ENCODE assay signal across 24 cellular contexts in the genomic region with DNA sequence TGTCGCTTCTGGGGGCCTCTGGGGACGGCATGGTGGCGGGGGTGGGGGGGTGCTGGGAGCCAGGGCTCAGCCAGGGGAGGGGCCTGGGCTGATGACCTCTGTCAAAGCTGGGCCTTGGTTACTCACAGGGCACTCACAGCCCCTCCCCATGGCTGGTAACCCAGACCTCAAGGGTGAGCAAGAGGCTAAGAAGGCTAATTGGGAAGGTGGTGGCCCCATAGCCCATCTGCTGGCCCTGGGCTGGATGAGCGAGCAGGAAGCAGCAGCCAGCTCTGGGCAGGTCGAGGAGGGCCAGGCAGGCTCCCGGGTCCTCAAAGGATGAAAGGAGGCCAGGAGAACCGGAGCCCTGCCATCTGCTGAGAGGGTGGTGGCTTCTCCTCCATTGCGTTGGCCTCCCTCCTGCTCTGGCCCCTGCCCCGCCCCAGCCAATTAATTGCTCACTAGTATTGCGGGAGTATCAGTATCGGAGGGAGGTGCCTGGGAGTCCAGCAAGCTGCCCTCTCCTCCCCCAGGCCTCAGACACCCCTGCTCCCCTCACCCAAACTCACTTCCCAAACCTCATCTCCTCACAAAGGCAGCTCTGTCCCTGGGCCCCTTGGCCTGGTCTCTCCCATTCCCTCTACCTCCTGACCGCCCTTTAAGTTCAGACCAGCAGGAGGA. TPM values are rescaled to one million over a fixed set of nuclear protein-coding genes. Genes with fewer than 3 reads are reported as not detected.
DNase-seq lines count a peak whose midpoint lies in the region; FAIRE-seq and TF ChIP-seq lines count a peak whose summit lies in the region.
"Had no signal": no experiment of that assay in that cellular context is flagged by ENCODE, and none has a peak within 500 bp of the region (broad histone marks: within the 10 kb centered on the region; RNA-seq: fewer than 3 reads in every experiment).

No MANE protein-coding gene starts in this region.

- H3K27ac Mint-ChIP-seq in mesothelial cell of epicardium: peak overlapping the region; percentile 47
- H3K27ac Mint-ChIP-seq: CD4-positive, alpha-beta T cell had no signal

- FAIRE-seq in GM12892 (lab: Jason Lieb, UNC): no peak
- FAIRE-seq: A204.1, G401.6, H1, HTR-8/SVneo, RCC 7860 had no signal

- TF ChIP-seq POLR2A in GM12892 (IDR thresholded peaks at IDR 0.05; ENCODE audit: low read depth, low read length): no peak

- no peaks in the 10 kb centered on the region for H3K36me3 Mint-ChIP-seq in mesothelial cell of epicardium

- DNase-seq in H7 (peak; percentile 38), SK-MEL-5 (ENCODE audit: low read depth, low spot score) (peak; percentile 27), mesothelial cell of epicardium (ENCODE audit: low spot score in 2 of 2, unreplicated experiment in 2 of 2) (no peak), posterior vena cava (ENCODE audit: low spot score) (peak; percentile 68), nucleus accumbens (lab: John Stamatoyannopoulos, UW) (no peak), GM12892 (ENCODE audit: insufficient read length) (no peak), DMS 273 (lab: John Stamatoyannopoulos, UW; ENCODE audit: unreplicated experiment) (no peak)
- DNase-seq: CD4-positive, alpha-beta T cell; Kasumi-1; NCI-H2029; NCI-H446; NCI-H524 treated with DMSO at 0.1 percent for 48 hours; NCI-H774 had no signal

- in situ Hi-C loops in SK-MEL-5 (cut with HindIII; ENCODE audit: low pct_unique_long_range_greater_than_20kb, low sequenced_read_pairs): no loop called here

- H3K4me3 ChIP-seq in H7 (ENCODE audit: insufficient read depth, low read depth, low read length): no peak overlapping the region
- H3K4me3 ChIP-seq: BLaER1, K562, SJSA1 had no signal

- H3K27me3 Mint-ChIP-seq in mesothelial cell of epicardium (ENCODE audit: low read depth): peaks cover 11% of the 10 kb centered on the region
- H3K27me3 Mint-ChIP-seq: CD4-positive, alpha-beta T cell had no signal

- H3K36me3 ChIP-seq in H7 (replicated peaks; ENCODE audit: control insufficient read depth, insufficient read depth, low read length): no peaks in the 10 kb centered on the region
- H3K36me3 ChIP-seq: BLaER1, SJSA1 had no signal

- TF ChIP-seq CTCF in mesothelial cell of epicardium (IDR thresholded peaks at IDR 0.05; ENCODE audit: unreplicated experiment): no peak

- intact Hi-C loops in posterior vena cava (cut with DNase I): no loop called here

- peaks cover 25% of the 10 kb centered on the region for H3K4me1 Mint-ChIP-seq in mesothelial cell of epicardium

- no peak overlapping the region for H3K4me3 Mint-ChIP-seq in mesothelial cell of epicardium
- H3K4me3 Mint-ChIP-seq: CD4-positive, alpha-beta T cell had no signal

- H3K9me3 Mint-ChIP-seq in mesothelial cell of epicardium: no peaks in the 10 kb centered on the region
- H3K9me3 Mint-ChIP-seq: CD4-positive, alpha-beta T cell had no signal

- H3K27me3 ChIP-seq in H7 (ENCODE audit: control insufficient read depth, insufficient read depth, low read length): no peaks in the 10 kb centered on the region
- H3K27me3 ChIP-seq: BLaER1, SJSA1 had no signal

RNA-seq across cellular contexts. Expression of a gene that starts 1.0 kb away (rescaled TPM):
- total RNA-seq in H7 (2014; rRNA removed; shearing (Covaris generic)): not detected in 2 replicates
- total RNA-seq in SK-MEL-5 (2014; rRNA removed; shearing (Covaris generic)): not detected in 2 replicates
- not detected in 2 replicates for polyA plus RNA-seq in SK-MEL-5 (2015; cell fraction: cytosol; rRNA removed)
- polyA plus RNA-seq in SK-MEL-5 (2015; cell fraction: nucleus; rRNA removed): not detected in 2 replicates
- total RNA-seq in mesothelial cell of epicardium (not detected in 3 replicates), posterior vena cava (not detected)
- polyA plus RNA-seq in GM12892 (2012; ENCODE audit: missing spikeins): not detected
- total RNA-seq: CD4-positive, alpha-beta T cell; H1; K562; M059J; Right ventricle myocardium inferior; SJSA1 had no signal
- polyA plus RNA-seq: AG04450, H1, K562 had no signal

RNA-seq across cellular contexts. Expression of a gene that starts 6.7 kb away (rescaled TPM):
- 0.10 TPM in 1 of 2 replicates, not detected in the other for total RNA-seq in H7 (2014; rRNA removed; shearing (Covaris generic))
- total RNA-seq in SK-MEL-5 (2014; rRNA removed; shearing (Covaris generic)): not detected in 2 replicates
- polyA plus RNA-seq in SK-MEL-5 (2015; cell fraction: cytosol; rRNA removed): 0.11 TPM in 1 of 2 replicates, not detected in the other
- 0.09 and 1.6 TPM in 2 replicates for polyA plus RNA-seq in SK-MEL-5 (2015; cell fraction: nucleus; rRNA removed)
- total RNA-seq in mesothelial cell of epicardium: 0.29 to 1.1 TPM (median 0.72 TPM) in 3 replicates
- 1 to 10 TPM; 1.9 to 2.1 TPM for total RNA-seq in posterior vena cava
- polyA plus RNA-seq in GM12892 (2012; ENCODE audit: missing spikeins): 1.1 TPM
- total RNA-seq: CD4-positive, alpha-beta T cell; K562 had no signal

RNA-seq across cellular contexts. Expression of a gene that starts 8.9 kb away (rescaled TPM):
- not detected in 2 replicates for total RNA-seq in H7 (2014; rRNA removed; shearing (Covaris generic))
- total RNA-seq in SK-MEL-5 (2014; rRNA removed; shearing (Covaris generic)): not detected in 2 replicates
- not detected in 2 replicates for polyA plus RNA-seq in SK-MEL-5 (2015; cell fraction: cytosol; rRNA removed)
- polyA plus RNA-seq in SK-MEL-5 (2015; cell fraction: nucleus; rRNA removed): not detected in 2 replicates
- total RNA-seq in mesothelial cell of epicardium (not detected in 3 replicates), posterior vena cava (not detected)
- not detected for polyA plus RNA-seq in GM12892 (2012; ENCODE audit: missing spikeins)
- total RNA-seq: CD4-positive, alpha-beta T cell; H1; K562; M059J; Right ventricle myocardium inferior; SJSA1 had no signal
- polyA plus RNA-seq: AG04450, H1, K562 had no signal

RNA-seq across cellular contexts. Expression of a gene that starts 17.6 kb away (rescaled TPM):
- 0.07 TPM in 1 of 2 replicates, not detected in the other for total RNA-seq in H7 (2014; rRNA removed; shearing (Covaris generic))
- total RNA-seq in SK-MEL-5 (2014; rRNA removed; shearing (Covaris generic)): not detected in 2 replicates
- polyA plus RNA-seq in SK-MEL-5 (2015; cell fraction: cytosol; rRNA removed): not detected in 2 replicates
- not detected in 2 replicates for polyA plus RNA-seq in SK-MEL-5 (2015; cell fraction: nucleus; rRNA removed)
- total RNA-seq in mesothelial cell of epicardium (not detected in 3 replicates), posterior vena cava (not detected)
- polyA plus RNA-seq in GM12892 (2012; ENCODE audit: missing spikeins): not detected
- total RNA-seq: CD4-positive, alpha-beta T cell; H1; K562; M059J; Right ventricle myocardium inferior; SJSA1 had no signal
- polyA plus RNA-seq: AG04450, K562 had no signal

RNA-seq across cellular contexts. Expression of a gene that starts 36.3 kb away (rescaled TPM):
- 54.0 and 74.8 TPM in 2 replicates for total RNA-seq in H7 (2014; rRNA removed; shearing (Covaris generic))
- 12.0 and 13.4 TPM in 2 replicates for total RNA-seq in SK-MEL-5 (2014; rRNA removed; shearing (Covaris generic))
- 12.2 and 12.6 TPM in 2 replicates for polyA plus RNA-seq in SK-MEL-5 (2015; cell fraction: cytosol; rRNA removed)
- polyA plus RNA-seq in SK-MEL-5 (2015; cell fraction: nucleus; rRNA removed): 43.2 and 56.1 TPM in 2 replicates
- total RNA-seq in mesothelial cell of epicardium (33.9 to 36.6 TPM (median 34.5 TPM) in 3 replicates), posterior vena cava (10 to 100 TPM in 1 of 2 donors, 1 to 10 TPM in 1; 9.6 to 13.4 TPM)
- polyA plus RNA-seq in GM12892 (2012; ENCODE audit: missing spikeins): 38.9 TPM

Comparison
In these comparisons a context has a peak if more than half of its experiments do, and no peak if none do; other contexts are left out.
1. DNase-seq: peak in H7 (single experiment), SK-MEL-5 (single experiment) and posterior vena cava (single experiment); none in mesothelial cell of epicardium (0 of 2), nucleus accumbens (0 of 56), GM12892 (single experiment) and DMS 273 (single experiment).